8 cellular contexts compared by ENCODE assay signal in genomic region chr16:50665128-50665878, GRCh38. TPM values are rescaled to one million over a fixed set of nuclear protein-coding genes. Genes with fewer than 3 reads are reported as not detected.
DNase-seq lines count a peak whose midpoint lies in the region; TF ChIP-seq lines count a peak whose summit lies in the region.

No MANE protein-coding gene starts in this region.

- H3K4me3 ChIP-seq in astrocyte of the cerebellum (ENCODE audit: low read depth, low read length) = peak overlapping the region; percentile 33
- H3K4me3 ChIP-seq in urinary bladder (ENCODE audit: low read depth, low read length) = peak overlapping the region; percentile 33

- peak; percentile 37 to 44 for DNase-seq in NCI-H2081 (lab: John Stamatoyannopoulos, UW)
- DNase-seq in NCI-H2081 treated with DMSO at 0.1 percent for 48 hours (lab: John Stamatoyannopoulos, UW) = no peak
- peak; percentile 74 for DNase-seq in M059J (ENCODE audit: low read depth)
- peak; percentile 46 for DNase-seq in T-helper 22 cell (ENCODE audit: low read depth)
- DNase-seq in astrocyte of the cerebellum (ENCODE audit: low read depth) = peak; percentile 45
- peak; percentile 81 for DNase-seq in hepatic stellate cell (ENCODE audit: low spot score)
- DNase-seq in putamen (ENCODE audit: low spot score) = peak; percentile 63

- in situ Hi-C loops in astrocyte of the cerebellum (cut with HindIII; ENCODE audit: low sequenced_read_pairs) = no loop called here

- no peak overlapping the region for H3K27ac ChIP-seq in urinary bladder (ENCODE audit: low read depth)

- no peaks in the 10 kb centered on the region for H3K36me3 ChIP-seq in urinary bladder (ENCODE audit: insufficient read depth)

- peak; percentile 81 for TF ChIP-seq CTCF in astrocyte of the cerebellum (IDR thresholded peaks at IDR 0.05; ENCODE audit: low read depth, low read length, missing control alignments)

- WGBS in urinary bladder = 15% methylated on average over 40 of the region's 40 CpGs

- no peaks in the 10 kb centered on the region for H3K4me1 ChIP-seq in urinary bladder (ENCODE audit: insufficient read depth)

RNA-seq across cellular contexts. Expression of gene SNX20, which starts 15.8 kb away (rescaled TPM):
- not detected in 2 replicates for total RNA-seq in M059J (2014; rRNA removed; shearing (Covaris generic))
- 1.4 TPM for total RNA-seq in urinary bladder
- 1.0 TPM for polyA plus RNA-seq in urinary bladder

RNA-seq across cellular contexts. Expression of gene NOD2, which starts 28.1 kb away (rescaled TPM):
- total RNA-seq in M059J (2014; rRNA removed; shearing (Covaris generic)) = 0.07 and 0.34 TPM in 2 replicates
- 1.5 TPM for total RNA-seq in urinary bladder
- 0.90 TPM for polyA plus RNA-seq in urinary bladder
